10 cellular contexts compared by ENCODE assay signal in the genomic region with DNA sequence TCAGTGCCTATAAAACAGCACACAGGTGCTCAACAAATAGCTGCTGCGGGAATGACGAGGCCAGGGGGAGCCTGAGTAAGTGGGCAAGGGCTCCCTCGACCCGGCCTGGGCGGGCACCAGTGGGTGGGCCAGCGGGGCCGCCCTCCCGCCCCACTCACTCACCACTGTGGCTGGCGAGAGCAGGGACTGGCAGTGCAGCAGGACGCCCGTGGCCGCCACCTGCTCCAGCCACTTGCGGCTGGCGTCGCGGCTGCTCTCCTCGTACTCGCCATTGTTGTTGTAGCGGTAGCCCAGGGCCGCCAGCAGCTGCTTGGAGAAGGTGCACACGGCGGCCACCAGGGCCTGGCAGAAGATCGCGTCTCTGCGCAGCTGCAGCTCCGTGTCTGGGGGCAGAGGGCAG.
"Had no signal": no experiment of that assay in that cellular context is flagged by ENCODE, and none has a peak within 500 bp of the region (broad histone marks: within the 10 kb centered on the region; RNA-seq: fewer than 3 reads in every experiment).

No MANE protein-coding gene starts in this region.

- H3K4me3 ChIP-seq: colonic mucosa, gastrocnemius medialis, heart right ventricle, left lung, ovary, tibial nerve had no signal

- H3K4me3 Mint-ChIP-seq: activated T-cell treated with anti-CD3 and anti-CD28 coated beads, Interleukin-2, amount 50 U/mL, for 4 hours; neural crest cell; T-helper 2 cell treated with Interferon-gamma antibody and Interleukin-4, amounts not matched to agents 5 μg/mL and 100 μg/mL, for 36 hours had no signal

- H3K4me1 Mint-ChIP-seq: neural crest cell had no signal

- H3K9me3 Mint-ChIP-seq: activated T-cell treated with anti-CD3 and anti-CD28 coated beads, Interleukin-2, amount 50 U/mL, for 4 hours; neural crest cell; T-helper 2 cell treated with Interferon-gamma antibody and Interleukin-4, amounts not matched to agents 5 μg/mL and 100 μg/mL, for 36 hours had no signal

- H3K36me3 ChIP-seq: colonic mucosa, ovary had no signal

- H3K4me1 ChIP-seq: colonic mucosa, gastrocnemius medialis, heart right ventricle, left lung, tibial nerve had no signal

- H3K9me3 ChIP-seq: colonic mucosa, gastrocnemius medialis, heart right ventricle, left lung, ovary, tibial nerve had no signal

- H3K27ac ChIP-seq: colonic mucosa, epithelial cell of prostate, gastrocnemius medialis, heart right ventricle, left lung, ovary, tibial nerve had no signal

- H3K27me3 ChIP-seq: colonic mucosa, gastrocnemius medialis, heart right ventricle, left lung, ovary, tibial nerve had no signal

- H3K27ac Mint-ChIP-seq: T-helper 2 cell treated with Interferon-gamma antibody and Interleukin-4, amounts not matched to agents 5 μg/mL and 100 μg/mL, for 36 hours had no signal
